In genomic region chr11:64358536-64358906, GRCh38 we compare ENCODE assay signal across 8 cellular contexts. TPM values are rescaled to one million over a fixed set of nuclear protein-coding genes. Genes with fewer than 3 reads are reported as not detected.
DNase-seq lines count a peak whose midpoint lies in the region; ATAC-seq, FAIRE-seq and TF ChIP-seq lines count a peak whose summit lies in the region.

No MANE protein-coding gene starts in this region.

- POLR2A ChIA-PET in A549 (lab: Yijun Ruan, JAX), result interaction anchor here (4.6 kb wide), 1 partner anchor 41 kb away, joined by 50 read pairs; the partner anchor contains the start of genes PRDX5 and TRMT112

- peak overlapping the region; percentile 83 for H3K9ac ChIP-seq in mucosa of stomach (ENCODE audit: low read length)

- H3K4me2 ChIP-seq in A549, result peak overlapping the region; percentile 87

- peaks cover 50% of the 10 kb centered on the region for H3K4me1 ChIP-seq in A549
- peaks cover 59% of the 10 kb centered on the region for H3K4me1 ChIP-seq in mucosa of stomach (ENCODE audit: control insufficient read depth, insufficient read depth, low read length)

- H3K9me3 ChIP-seq in A549 (no peaks in the 10 kb centered on the region), mucosa of stomach (ENCODE audit: control insufficient read depth, low read length) (no peaks in the 10 kb centered on the region)

- no peak for TF ChIP-seq RAD21 in A549 (conservative IDR thresholded peaks at IDR 0.05 in 1 of 2, IDR thresholded peaks at IDR 0.05 in 1 of 2)

- peak overlapping the region; percentile 73 for H3K4me3 ChIP-seq in A549
- peak overlapping the region; percentile 83 for H3K4me3 ChIP-seq in Jurkat, Clone E6-1 (ENCODE audit: low read length)
- peak overlapping the region; percentile 92 for H3K4me3 ChIP-seq in choroid plexus epithelial cell (ENCODE audit: low read depth, low read length)
- H3K4me3 ChIP-seq in mucosa of stomach (ENCODE audit: low read length), result peak overlapping the region; percentile 51

- H3K27me3 ChIP-seq in mucosa of stomach (ENCODE audit: control insufficient read depth, insufficient read depth, low read length), result no peaks in the 10 kb centered on the region

- H3K36me3 ChIP-seq in mucosa of stomach (ENCODE audit: control insufficient read depth, insufficient read depth, low read length), result peaks cover 13% of the 10 kb centered on the region

- peak overlapping the region; percentile 86 to 98 for H3K27ac ChIP-seq in A549

- TF ChIP-seq EP300 in A549 (IDR thresholded peaks at IDR 0.05), result no peak

- FAIRE-seq in A549 (lab: Jason Lieb, UNC), result no peak

- no peak for TF ChIP-seq CTCF in A549 (IDR thresholded peaks at IDR 0.05)
- TF ChIP-seq CTCF in choroid plexus epithelial cell (conservative IDR thresholded peaks at IDR 0.05; ENCODE audit: low read depth, low read length), result no peak

- ATAC-seq in A549 (peak; percentile 23 to 41), HG02884 (IDR thresholded peaks at IDR 0.05; ENCODE audit: unreplicated experiment) (no peak)

- no peak for DNase-seq in A549 (ENCODE audit: low read depth in 1 of 2, low spot score in 1 of 2)
- DNase-seq in Jurkat, Clone E6-1 (ENCODE audit: low read depth, low spot score), result no peak
- no peak for DNase-seq in choroid plexus epithelial cell (ENCODE audit: low read depth)
- DNase-seq in NCI-H345 (lab: John Stamatoyannopoulos, UW), result no peak
- DNase-seq in NCI-H82 treated with DMSO at 0.1 percent for 48 hours (lab: John Stamatoyannopoulos, UW; ENCODE audit: unreplicated experiment), result no peak
- no peak for DNase-seq in NCI-H1092 (lab: John Stamatoyannopoulos, UW)

- CTCF ChIA-PET in A549 (lab: Yijun Ruan, JAX), result interaction anchor here (0.6 to 33.9 kb wide), 8 partner anchors 9 to 306 kb away, joined by 3 to 996 read pairs (median 7); partner anchors contain the start of genes CATSPERZ, CCDC88B, ESRRA and PRDX5

- TF ChIP-seq POLR2A in A549 (IDR thresholded peaks at IDR 0.05; ENCODE audit: low read length), result no peak

- WGBS in A549 (ENCODE audit: missing lambda C conversion rate), result 7% methylated on average over 3 of the region's 7 CpGs

TF ChIP-seq in A549, 52 proteins besides CTCF, POLR2A, EP300 and RAD21:
- TF ChIP-seq MAZ (IDR thresholded peaks at IDR 0.05; ENCODE audit: borderline replicate concordance, low read depth, low read length) (no peak), MYC (IDR thresholded peaks at IDR 0.05; ENCODE audit: borderline replicate concordance, low read length) (no peak), JUN (IDR thresholded peaks at IDR 0.05) (no peak), CBX8 (IDR thresholded peaks at IDR 0.05) (no peak)

RNA-seq across cellular contexts. Expression of gene RPS6KA4, which starts 0.4 kb away (rescaled TPM):
- 19.1 and 21.4 TPM in 2 replicates for polyA plus RNA-seq in A549 (2011; rRNA removed)
- polyA plus RNA-seq in A549 (2012; cell fraction: cytosol; rRNA removed), result 39.3 and 53.0 TPM in 2 replicates
- polyA plus RNA-seq in A549 (2012; cell fraction: nucleus; rRNA removed), result 69.4 and 106 TPM in 2 replicates
- polyA plus RNA-seq in A549 (2017; fragmentation: RNase III; extraction: RNeasy Plus Mini Kit Qiagen cat#74134 plus additional on column Dnase treatment), result 34.5 to 40.4 TPM (median 35.9 TPM) in 3 replicates
- 29.3 and 30.1 TPM in 2 replicates for polyA minus RNA-seq in A549 (2011; rRNA and poly(A)+ RNA removed)
- polyA plus RNA-seq in Jurkat, Clone E6-1 (2012; ENCODE audit: insufficient read depth, insufficient read length), result 26.5 TPM

RNA-seq across cellular contexts. Expression of gene CCDC88B, which starts 18.5 kb away (rescaled TPM):
- polyA plus RNA-seq in A549 (2011; rRNA removed) (4.8 and 5.7 TPM in 2 replicates), A549 (2017; fragmentation: RNase III; extraction: RNeasy Plus Mini Kit Qiagen cat#74134 plus additional on column Dnase treatment) (8.8 to 10.3 TPM (median 9.7 TPM) in 3 replicates)
- polyA plus RNA-seq in A549 (2012; cell fraction: cytosol; rRNA removed), result 9.6 and 10.2 TPM in 2 replicates
- 10.0 and 12.3 TPM in 2 replicates for polyA plus RNA-seq in A549 (2012; cell fraction: nucleus; rRNA removed)
- 1.4 and 1.8 TPM in 2 replicates for polyA minus RNA-seq in A549 (2011; rRNA and poly(A)+ RNA removed)
- 16.2 TPM for polyA plus RNA-seq in Jurkat, Clone E6-1 (2012; ENCODE audit: insufficient read depth, insufficient read length)

RNA-seq across cellular contexts. Expression of gene PRDX5, which starts 40.6 kb away (rescaled TPM):
- polyA plus RNA-seq in A549 (2011; rRNA removed) (305 and 377 TPM in 2 replicates), A549 (2017; fragmentation: RNase III; extraction: RNeasy Plus Mini Kit Qiagen cat#74134 plus additional on column Dnase treatment) (442 to 500 TPM (median 491 TPM) in 3 replicates)
- 572 and 685 TPM in 2 replicates for polyA plus RNA-seq in A549 (2012; cell fraction: cytosol; rRNA removed)
- 250 and 325 TPM in 2 replicates for polyA plus RNA-seq in A549 (2012; cell fraction: nucleus; rRNA removed)
- polyA minus RNA-seq in A549 (2011; rRNA and poly(A)+ RNA removed), result 81.0 and 91.2 TPM in 2 replicates
- polyA plus RNA-seq in Jurkat, Clone E6-1 (2012; ENCODE audit: insufficient read depth, insufficient read length), result 434 TPM

RNA-seq across cellular contexts. Expression of gene TRMT112, which starts 41.2 kb away (rescaled TPM):
- polyA plus RNA-seq in A549 (2011; rRNA removed) (305 and 363 TPM in 2 replicates), A549 (2017; fragmentation: RNase III; extraction: RNeasy Plus Mini Kit Qiagen cat#74134 plus additional on column Dnase treatment) (424 to 447 TPM (median 440 TPM) in 3 replicates)
- polyA plus RNA-seq in A549 (2012; cell fraction: cytosol; rRNA removed), result 405 and 507 TPM in 2 replicates
- 233 and 467 TPM in 2 replicates for polyA plus RNA-seq in A549 (2012; cell fraction: nucleus; rRNA removed)
- 74.2 and 84.5 TPM in 2 replicates for polyA minus RNA-seq in A549 (2011; rRNA and poly(A)+ RNA removed)
- 483 TPM for polyA plus RNA-seq in Jurkat, Clone E6-1 (2012; ENCODE audit: insufficient read depth, insufficient read length)

RNA-seq across cellular contexts. Expression of gene ESRRA, which starts 53.2 kb away (rescaled TPM):
- polyA plus RNA-seq in A549 (2011; rRNA removed) (13.9 and 15.2 TPM in 2 replicates), A549 (2017; fragmentation: RNase III; extraction: RNeasy Plus Mini Kit Qiagen cat#74134 plus additional on column Dnase treatment) (30.9 to 35.5 TPM (median 33.5 TPM) in 3 replicates)
- 30.4 and 39.1 TPM in 2 replicates for polyA plus RNA-seq in A549 (2012; cell fraction: cytosol; rRNA removed)
- 43.3 and 53.6 TPM in 2 replicates for polyA plus RNA-seq in A549 (2012; cell fraction: nucleus; rRNA removed)
- polyA minus RNA-seq in A549 (2011; rRNA and poly(A)+ RNA removed), result 11.4 and 19.0 TPM in 2 replicates
- polyA plus RNA-seq in Jurkat, Clone E6-1 (2012; ENCODE audit: insufficient read depth, insufficient read length), result 19.9 TPM
